In the genomic region with DNA sequence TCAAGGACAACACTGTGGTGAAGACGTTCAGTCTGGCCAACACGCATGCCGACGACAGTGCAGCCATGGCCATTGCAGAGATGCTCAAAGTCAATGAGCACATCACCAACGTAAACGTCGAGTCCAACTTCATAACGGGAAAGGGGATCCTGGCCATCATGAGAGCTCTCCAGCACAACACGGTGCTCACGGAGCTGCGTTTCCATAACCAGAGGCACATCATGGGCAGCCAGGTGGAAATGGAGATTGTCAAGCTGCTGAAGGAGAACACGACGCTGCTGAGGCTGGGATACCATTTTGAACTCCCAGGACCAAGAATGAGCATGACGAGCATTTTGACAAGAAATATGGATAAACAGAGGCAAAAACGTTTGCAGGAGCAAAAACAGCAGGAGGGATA, we compare ENCODE assay signal across 32 cellular contexts. TPM values are rescaled to one million over a fixed set of nuclear protein-coding genes. Genes with fewer than 3 reads are reported as not detected.
"Had no signal": no experiment of that assay in that cellular context is flagged by ENCODE, and none has a peak within 500 bp of the region (broad histone marks: within the 10 kb centered on the region; RNA-seq: fewer than 3 reads in every experiment).

No MANE protein-coding gene starts in this region.

- DNase-seq: activated CD4-positive, alpha-beta T cell treated with anti-CD3 and anti-CD28 coated beads, Interleukin-2, amount 10 ng/mL, durations not matched to agents 24 days and 14 days; activated CD4-positive, alpha-beta T cell treated with anti-CD3 and anti-CD28 coated beads, Interleukin-2, amount 50 U/mL, for 4 hours; activated CD8-positive, alpha-beta T cell treated with anti-CD3 and anti-CD28 coated beads for 36 hours; activated effector memory CD4-positive, alpha-beta T cell treated with anti-CD3 and anti-CD28 coated beads, Interleukin-2, amount 50 U/mL, for 16 hours; activated naive CD4-positive, alpha-beta T cell; activated naive CD4-positive, alpha-beta T cell treated with anti-CD3 and anti-CD28 coated beads, Interleukin-2, amount 50 U/mL, for 16 hours; activated naive CD8-positive, alpha-beta T cell treated with anti-CD3 and anti-CD28 coated beads for 36 hours; activated T-cell treated with anti-CD3 and anti-CD28 coated beads, Interleukin-2, amount 50 U/mL, for 1 hour; activated T-cell treated with anti-CD3 and anti-CD28 coated beads, Interleukin-2, amount 50 U/mL, for 72 hours; amniotic stem cell; aorta; brain microvascular endothelial cell; MM.1S; NCI-H1092; NCI-H1436 treated with DMSO at 0.1 percent for 48 hours; NCI-H1694 treated with DMSO at 0.1 percent for 48 hours; NCI-H2029; NCI-H345; NCI-H524 treated with DMSO at 0.1 percent for 48 hours; PC-3; Peyer's patch; RPMI8226; SW 1271; T-helper 1 cell; T-helper 2 cell; T-helper 9 cell had no signal

- H3K27me3 ChIP-seq: brain microvascular endothelial cell, cardiac muscle cell, Peyer's patch had no signal

- H3K4me3 ChIP-seq: cardiac muscle cell, Peyer's patch had no signal

- H3K36me3 ChIP-seq: brain microvascular endothelial cell, cardiac muscle cell, Peyer's patch had no signal

- ATAC-seq: activated CD8-positive, alpha-beta T cell treated with anti-CD3 and anti-CD28 coated beads for 36 hours; activated T-cell treated with anti-CD3 and anti-CD28 coated beads, Interleukin-2, amount 50 U/mL, for 72 hours; activated T-helper 17 cell treated with anti-CD3 and anti-CD28 coated beads, Interleukin-2, amount 50 U/mL, for 72 hours; PC-3 had no signal

- H3K27ac ChIP-seq: brain microvascular endothelial cell, cardiac muscle cell, KMS-11, Peyer's patch had no signal

- H3K9me3 ChIP-seq: Peyer's patch had no signal

RNA-seq across cellular contexts. Expression of gene LMOD2, which starts 6.6 kb away (rescaled TPM):
- total RNA-seq: activated CD4-positive, alpha-beta T cell treated with anti-CD3 and anti-CD28 coated beads, Interleukin-2, amount 10 ng/mL, durations not matched to agents 24 days and 14 days; activated CD8-positive, alpha-beta memory T cell treated with anti-CD3 and anti-CD28 coated beads for 36 hours; activated CD8-positive, alpha-beta T cell treated with anti-CD3 and anti-CD28 coated beads for 36 hours; activated naive CD8-positive, alpha-beta T cell treated with anti-CD3 and anti-CD28 coated beads for 36 hours; activated T-cell treated with anti-CD3 and anti-CD28 coated beads, Interleukin-2, amount 50 U/mL, for 72 hours; activated T-helper 17 cell treated with anti-CD3 and anti-CD28 coated beads, Interleukin-2, amount 50 U/mL, for 72 hours; aorta; LHCN-M2; NCI-H460; PC-3; Peyer's patch had no signal
